8 cellular contexts compared by ENCODE assay signal in genomic region chr10:118850418-118851061, GRCh38.
DNase-seq lines count a peak whose midpoint lies in the region; ATAC-seq and TF ChIP-seq lines count a peak whose summit lies in the region.

No MANE protein-coding gene starts in this region.

- no peaks in the 10 kb centered on the region for H3K9me2 ChIP-seq in SU-DHL-6 (replicated peaks; ENCODE audit: insufficient read depth, low read length)

- H3K79me2 ChIP-seq in SU-DHL-6 (ENCODE audit: insufficient read depth, low read length) = no peaks in the 10 kb centered on the region

- TF ChIP-seq CTCF in LNCaP clone FGC (IDR thresholded peaks at IDR 0.05; ENCODE audit: control insufficient read depth, extremely low read depth, insufficient read depth) (peak; percentile 64), SU-DHL-6 (IDR thresholded peaks at IDR 0.05; ENCODE audit: insufficient read depth, low read length, poor library complexity, severe bottlenecking) (peak; percentile 62)

- H3K27me3 ChIP-seq in SU-DHL-6 (ENCODE audit: low read length) (no peaks in the 10 kb centered on the region), adipocyte (replicated peaks; ENCODE audit: control insufficient read depth, insufficient read depth, low read length) (peaks cover 11% of the 10 kb centered on the region)

- H3K27ac ChIP-seq in SU-DHL-6 (ENCODE audit: low read depth, low read length) = no peak overlapping the region

- no peaks in the 10 kb centered on the region for H3F3A ChIP-seq in SU-DHL-6 (ENCODE audit: insufficient read depth)

- H3K9ac ChIP-seq in SU-DHL-6 (ENCODE audit: low read length) (no peak overlapping the region), adipocyte (ENCODE audit: low read length) (no peak overlapping the region)

- DNase-seq in NK-92 treated with Interleukin-12 subunit alpha and Interleukin-12 subunit beta, amount 100 ng/mL, for 24 hours (lab: John Stamatoyannopoulos, UW) = peak; percentile 40
- DNase-seq in NK-92 (lab: John Stamatoyannopoulos, UW; ENCODE audit: unreplicated experiment) (no peak), LNCaP clone FGC (ENCODE audit: low read depth) (peak; percentile 31), adipocyte (ENCODE audit: low read depth) (peak; percentile 62), iPS-NIHi7 (ENCODE audit: extremely low spot score) (peak; percentile 78)
- peak; percentile 38 for DNase-seq in stimulated activated CD4-positive, alpha-beta T cell treated with anti-CD3 and anti-CD28 coated beads, Interleukin-2, amount 100 ng/mL, for 4 hours (ENCODE audit: low read depth)

- H3K4me2 ChIP-seq in SU-DHL-6 (ENCODE audit: low read depth, low read length, poor library complexity, severe bottlenecking) = no peak overlapping the region

- H3K9me3 ChIP-seq in SU-DHL-6 (ENCODE audit: insufficient read depth, low read length) = no peaks in the 10 kb centered on the region
- no peaks in the 10 kb centered on the region for H3K9me3 ChIP-seq in adipocyte (ENCODE audit: control insufficient read depth, low read length)

- H3K4me3 ChIP-seq in LNCaP clone FGC (ENCODE audit: low read depth, low read length) (no peak overlapping the region), SU-DHL-6 (ENCODE audit: insufficient read depth, low read length, poor library complexity, severe bottlenecking) (no peak overlapping the region), adipocyte (ENCODE audit: low read length) (no peak overlapping the region)

- no peaks in the 10 kb centered on the region for H3K4me1 ChIP-seq in adipocyte (ENCODE audit: control insufficient read depth, insufficient read depth, low read length)

- H4K20me1 ChIP-seq in SU-DHL-6 (ENCODE audit: low read depth, low read length) = no peaks in the 10 kb centered on the region

- ATAC-seq in GM18858 (IDR thresholded peaks at IDR 0.05; ENCODE audit: unreplicated experiment) = no peak

- H3K36me3 ChIP-seq in SU-DHL-6 (ENCODE audit: low read length) (no peaks in the 10 kb centered on the region), adipocyte (ENCODE audit: control insufficient read depth, insufficient read depth, low read length, severe bottlenecking) (no peaks in the 10 kb centered on the region)

- no peak overlapping the region for H2AFZ ChIP-seq in SU-DHL-6 (ENCODE audit: low read depth, low read length, severe bottlenecking)
